In genomic region chr4:147944264-147944663, GRCh38 we compare ENCODE assay signal across 19 cellular contexts.
A peak's percentile ranks its signal among the peaks of the same experiment; 100 is the strongest.
DNase-seq lines count a peak whose midpoint lies in the region; ATAC-seq, FAIRE-seq and TF ChIP-seq lines count a peak whose summit lies in the region.
"Had no signal": no experiment of that assay in that cellular context is flagged by ENCODE, and none has a peak within 500 bp of the region (broad histone marks: within the 10 kb centered on the region; RNA-seq: fewer than 3 reads in every experiment).

No MANE protein-coding gene starts in this region.

- H3K9me3 Mint-ChIP-seq in T-helper 1 cell treated with Interleukin-12 subunit alpha and Interleukin-12 subunit beta and Interleukin-4 antibody, amounts not matched to agents 30 μg/mL and 1 μg/mL, for 36 hours = peaks cover 10% of the 10 kb centered on the region
- H3K9me3 Mint-ChIP-seq: type B pancreatic cell had no signal

- peak; percentile 21 for DNase-seq in GM06990 (ENCODE audit: extremely low read depth, insufficient read length)
- DNase-seq in left cardiac atrium = no peak
- DNase-seq in NCI-H146 (lab: John Stamatoyannopoulos, UW) = no peak
- DNase-seq in activated CD4-positive, alpha-beta T cell treated with anti-CD3 and anti-CD28 coated beads, Interleukin-2, amount 50 U/mL, for 4 hours = no peak
- no peak for DNase-seq in RCC 7860 (ENCODE audit: low spot score)
- DNase-seq: activated CD4-positive, alpha-beta T cell treated with anti-CD3 and anti-CD28 coated beads for 48 hours; activated gamma-delta T cell; dorsolateral prefrontal cortex; left ventricle myocardium superior; NCI-H1694 treated with DMSO at 0.1 percent for 48 hours; NCI-H526 treated with DMSO at 0.1 percent for 48 hours; stimulated activated CD4-positive, alpha-beta T cell treated with anti-CD3 and anti-CD28 coated beads, Interleukin-2, amount 100 ng/mL, for 24 hours; stimulated activated CD8-positive, alpha-beta memory T cell treated with anti-CD3 and anti-CD28 coated beads, Interleukin-4, amount 100 ng/mL, for 48 hours had no signal

- H3K36me3 Mint-ChIP-seq in T-helper 1 cell treated with Interleukin-12 subunit alpha and Interleukin-12 subunit beta and Interleukin-4 antibody, amounts not matched to agents 30 μg/mL and 1 μg/mL, for 36 hours (ENCODE audit: low read depth) = peaks cover 21% of the 10 kb centered on the region

- peaks cover 28% of the 10 kb centered on the region for H3K4me1 Mint-ChIP-seq in T-helper 1 cell treated with Interleukin-12 subunit alpha and Interleukin-12 subunit beta and Interleukin-4 antibody, amounts not matched to agents 30 μg/mL and 1 μg/mL, for 36 hours (ENCODE audit: low read depth)

- no peaks in the 10 kb centered on the region for H3K27me3 ChIP-seq in GM06990 (replicated peaks; ENCODE audit: control insufficient read depth, insufficient read depth, low read length)
- H3K27me3 ChIP-seq: dorsolateral prefrontal cortex had no signal

- no peak for TF ChIP-seq CTCF in GM06990 (IDR thresholded peaks at IDR 0.05; ENCODE audit: insufficient read depth, low read length, poor library complexity, severe bottlenecking)

- peak overlapping the region; percentile 4 for H3K4me3 Mint-ChIP-seq in T-helper 1 cell treated with Interleukin-12 subunit alpha and Interleukin-12 subunit beta and Interleukin-4 antibody, amounts not matched to agents 30 μg/mL and 1 μg/mL, for 36 hours
- H3K4me3 Mint-ChIP-seq: type B pancreatic cell had no signal

- H3K27ac Mint-ChIP-seq in T-helper 1 cell treated with Interleukin-12 subunit alpha and Interleukin-12 subunit beta and Interleukin-4 antibody, amounts not matched to agents 30 μg/mL and 1 μg/mL, for 36 hours = no peak overlapping the region
- H3K27ac Mint-ChIP-seq: type B pancreatic cell had no signal

- peaks cover 3% of the 10 kb centered on the region for H3K36me3 ChIP-seq in GM06990 (ENCODE audit: control insufficient read depth, insufficient read depth, low read length)

- ATAC-seq in GM18870 (IDR thresholded peaks at IDR 0.05; ENCODE audit: unreplicated experiment) (peak; percentile 36), HG02981 (IDR thresholded peaks at IDR 0.05; ENCODE audit: unreplicated experiment) (peak; percentile 29), left cardiac atrium (no peak)
- ATAC-seq: HCT116, K562, left ventricle myocardium superior had no signal

- intact Hi-C loops in left cardiac atrium (cut with DNase I) = no loop called here

- no peaks in the 10 kb centered on the region for H3K27me3 Mint-ChIP-seq in T-helper 1 cell treated with Interleukin-12 subunit alpha and Interleukin-12 subunit beta and Interleukin-4 antibody, amounts not matched to agents 30 μg/mL and 1 μg/mL, for 36 hours (ENCODE audit: low read depth)
- H3K27me3 Mint-ChIP-seq: type B pancreatic cell had no signal

- no peak for FAIRE-seq in RCC 7860 (lab: Jason Lieb, UNC)
- FAIRE-seq: K562 had no signal

- no peak overlapping the region for H3K4me3 ChIP-seq in GM06990 (replicated peaks; ENCODE audit: low read depth, low read length)
- H3K4me3 ChIP-seq: dorsolateral prefrontal cortex, K562 had no signal

Comparison
In these comparisons a context has a peak if more than half of its experiments do, and no peak if none do; other contexts are left out.
1. ATAC-seq: peak in GM18870 (single experiment) and HG02981 (single experiment); none in left cardiac atrium (0 of 2).